In the genomic region with DNA sequence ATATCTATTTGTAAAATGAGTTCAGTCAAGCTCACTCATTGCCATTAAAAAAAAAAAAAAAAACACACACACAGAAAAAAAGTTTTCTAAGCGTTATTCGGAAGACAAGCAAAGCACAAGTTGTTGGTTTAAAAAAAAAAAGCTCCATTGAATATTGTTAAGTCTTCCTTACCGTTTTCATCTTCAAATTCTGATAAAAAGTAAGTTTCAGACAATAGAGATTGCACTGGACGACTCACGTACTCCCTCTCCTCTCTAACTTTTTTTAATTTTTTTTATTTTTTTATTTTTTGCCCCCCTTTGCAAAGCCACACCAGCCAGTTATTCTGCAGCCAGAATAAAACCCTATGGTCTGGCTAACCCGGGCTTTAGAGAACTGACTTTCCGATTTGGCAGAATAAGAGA, we compare ENCODE assay signal across 8 cellular contexts. TPM values are rescaled to one million over a fixed set of nuclear protein-coding genes. Genes with fewer than 3 reads are reported as not detected.
A peak's percentile ranks its signal among the peaks of the same experiment; 100 is the strongest.
DNase-seq lines count a peak whose midpoint lies in the region; ATAC-seq and TF ChIP-seq lines count a peak whose summit lies in the region.

No MANE protein-coding gene starts in this region.

- WGBS in right cardiac atrium = 0% methylated on average over 7 of the region's 7 CpGs
- 1% methylated on average over 7 of the region's 7 CpGs for WGBS in lower leg skin, 2 donors

- no peaks in the 10 kb centered on the region for H4K20me1 ChIP-seq in HCT116 (ENCODE audit: insufficient read depth)

- RAD21 ChIA-PET in HCT116 (lab: Charles Lee; ENCODE audit: low non-redundant PET in 1 of 2, low total read pairs in 2 of 2, uncharacterized antibody in 2 of 2, unreplicated experiment in 2 of 2) = no interaction called here

- no peak overlapping the region for H3K9ac ChIP-seq in HCT116 (ENCODE audit: low read length)

- H3K36me3 ChIP-seq in HCT116 (ENCODE audit: control insufficient read depth in 1 of 2, insufficient read depth in 2 of 2, low read length in 2 of 2) = no peaks in the 10 kb centered on the region

- H3K4me1 ChIP-seq in HCT116 (ENCODE audit: control insufficient read depth in 1 of 2, insufficient read depth in 2 of 2, low read length in 2 of 2) = peaks cover 11 to 21% of the 10 kb centered on the region in 2 experiments; a peak in 3 of 4 replicates
- H3K4me1 ChIP-seq in right cardiac atrium (ENCODE audit: control insufficient read depth, insufficient read depth, low read length) = no peaks in the 10 kb centered on the region

- H3K4me1 Mint-ChIP-seq in stimulated activated memory B cell treated with anti-CD40 and anti-IgM and Interleukin-4, amounts not matched to agents 10 μg/mL and 1 μg/mL and 100 μg/mL, for 72 hours = peaks cover 13% of the 10 kb centered on the region

- H3K36me3 Mint-ChIP-seq in stimulated activated memory B cell treated with anti-CD40 and anti-IgM and Interleukin-4, amounts not matched to agents 10 μg/mL and 1 μg/mL and 100 μg/mL, for 72 hours = no peaks in the 10 kb centered on the region

- TF ChIP-seq CTCF in HCT116 (IDR thresholded peaks at IDR 0.05 in 2 of 3, conservative IDR thresholded peaks at IDR 0.05 in 1 of 3; ENCODE audit: borderline replicate concordance in 1 of 3, insufficient read depth in 1 of 3, low read depth in 2 of 3, low read length in 2 of 3) (no peak), lower leg skin (IDR thresholded peaks at IDR 0.05) (no peak)

- no peak overlapping the region for H3K27ac ChIP-seq in HCT116 (ENCODE audit: low read depth, low read length)
- peak overlapping the region; percentile 49 for H3K27ac ChIP-seq in right cardiac atrium (ENCODE audit: low read length)

- H2AFZ ChIP-seq in HCT116 (ENCODE audit: low read depth, low read length, poor library complexity, severe bottlenecking) = peak overlapping the region; percentile 96

- H3K9me2 ChIP-seq in HCT116 (ENCODE audit: insufficient read depth) = no peaks in the 10 kb centered on the region

- H3K9me3 Mint-ChIP-seq in stimulated activated memory B cell treated with anti-CD40 and anti-IgM and Interleukin-4, amounts not matched to agents 10 μg/mL and 1 μg/mL and 100 μg/mL, for 72 hours = no peaks in the 10 kb centered on the region

- ATAC-seq in HCT116 = peak; percentile 7; the same call in 1 of the 2 replicates
- ATAC-seq in SK-N-SH treated with all-trans-retinoic acid at 6 μM for 48 hours = peak; percentile 34
- ATAC-seq in right cardiac atrium = peak in 1 of 2 donors; percentile 4
- ATAC-seq in stimulated activated memory B cell treated with anti-CD40 and anti-IgM and Interleukin-4, amounts not matched to agents 10 μg/mL and 1 μg/mL and 100 μg/mL, for 72 hours = peak; percentile 53
- no peak for ATAC-seq in HG03095 (IDR thresholded peaks at IDR 0.05; ENCODE audit: unreplicated experiment)

- H3K27me3 Mint-ChIP-seq in stimulated activated memory B cell treated with anti-CD40 and anti-IgM and Interleukin-4, amounts not matched to agents 10 μg/mL and 1 μg/mL and 100 μg/mL, for 72 hours = no peaks in the 10 kb centered on the region

- H3K4me3 ChIP-seq in HCT116 (replicated peaks in 1 of 2; ENCODE audit: low read depth in 1 of 2, low read length in 2 of 2) = peak overlapping the region; percentile 46 to 60
- H3K4me3 ChIP-seq in right cardiac atrium (ENCODE audit: low read length) = peak overlapping the region; percentile 98
- H3K4me3 ChIP-seq in lower leg skin (ENCODE audit: low read depth, poor library complexity, severe bottlenecking) = no peak overlapping the region

- H3K27me3 ChIP-seq in HCT116 (ENCODE audit: insufficient read depth, low read length) (no peaks in the 10 kb centered on the region), right cardiac atrium (ENCODE audit: control insufficient read depth, insufficient read depth) (no peaks in the 10 kb centered on the region)

- no peak for TF ChIP-seq RAD21 in HCT116 (IDR thresholded peaks at IDR 0.05; ENCODE audit: low read depth)

- intact Hi-C loops in HCT116 (cut with micrococcal nuclease) (loop anchor here (10.0 kb wide), 1 partner anchor 406 kb away; no protein-coding TSS in a partner anchor), right cardiac atrium (cut with DNase I) (loop anchor here (5.0 to 10.0 kb wide), 9 partner anchors 376 to 846 kb away; no protein-coding TSS in a partner anchor), lower leg skin (cut with DNase I; ENCODE audit: low total_unique reads) (loop anchor here (10.0 kb wide), 1 partner anchor 676 kb away; no protein-coding TSS in a partner anchor)

- no peak overlapping the region for H3K4me3 Mint-ChIP-seq in stimulated activated memory B cell treated with anti-CD40 and anti-IgM and Interleukin-4, amounts not matched to agents 10 μg/mL and 1 μg/mL and 100 μg/mL, for 72 hours

- no peak for TF ChIP-seq POLR2A in HCT116 (IDR thresholded peaks at IDR 0.05; ENCODE audit: borderline replicate concordance, extremely low read depth, insufficient read depth, insufficient read length)
- no peak for TF ChIP-seq POLR2A in lower leg skin (IDR thresholded peaks at IDR 0.05)

- H3K27ac Mint-ChIP-seq in stimulated activated memory B cell treated with anti-CD40 and anti-IgM and Interleukin-4, amounts not matched to agents 10 μg/mL and 1 μg/mL and 100 μg/mL, for 72 hours = no peak overlapping the region

- no peaks in the 10 kb centered on the region for H3K9me3 ChIP-seq in HCT116 (ENCODE audit: control insufficient read depth in 1 of 2, insufficient read depth in 1 of 2, low read depth in 1 of 2, low read length in 2 of 2)
- no peaks in the 10 kb centered on the region for H3K9me3 ChIP-seq in right cardiac atrium (ENCODE audit: control insufficient read depth, low read length)

- CTCF ChIA-PET in HCT116 (lab: Charles Lee) = interaction anchor here (0.8 to 4.5 kb wide), 3 partner anchors 377 to 696 kb away, joined by 3 to 69 read pairs (median 4); no protein-coding TSS in a partner anchor

- no peaks in the 10 kb centered on the region for H3K79me2 ChIP-seq in HCT116 (ENCODE audit: insufficient read depth, low read length)

- BruUV-seq in HCT116 (replicated peaks; lab: Mats Ljungman, UMichigan) = no TSS peak

- POLR2A ChIA-PET in HCT116 (lab: Charles Lee) = no interaction called here

- DNase-seq in DMS53 (lab: John Stamatoyannopoulos, UW) = peak; percentile 57
- no peak for DNase-seq in HCT116 (ENCODE audit: low read depth, low spot score)
- DNase-seq in right cardiac atrium = no peak
- DNase-seq in lower leg skin (ENCODE audit: low spot score in 2 of 2) = no peak
- no peak for DNase-seq in amniotic stem cell (lab: John Stamatoyannopoulos, UW)

- peak overlapping the region; percentile 95 for H3K4me2 ChIP-seq in HCT116 (ENCODE audit: low read length)

TF ChIP-seq in HCT116, 20 proteins besides CTCF, POLR2A, EP300 and RAD21:
- no peak for TF ChIP-seq EGR1 (IDR thresholded peaks at IDR 0.05; ENCODE audit: low read depth)

TF ChIP-seq in SK-N-SH treated with all-trans-retinoic acid at 6 μM for 48 hours, 23 proteins besides CTCF, POLR2A, EP300 and RAD21 (continues in another document):
- TF ChIP-seq ZC3H10 (CRISPR knock-in tag; IDR thresholded peaks at IDR 0.05) (no peak), ZNF70 (CRISPR knock-in tag; IDR thresholded peaks at IDR 0.05) (no peak), TOX (CRISPR knock-in tag; IDR thresholded peaks at IDR 0.05; ENCODE audit: borderline replicate concordance) (no peak), RARB (CRISPR knock-in tag; IDR thresholded peaks at IDR 0.05) (no peak), SNAI2 (CRISPR knock-in tag; IDR thresholded peaks at IDR 0.05) (no peak), BACH2 (CRISPR knock-in tag; IDR thresholded peaks at IDR 0.05; ENCODE audit: borderline replicate concordance) (no peak), ARNTL (CRISPR knock-in tag; IDR thresholded peaks at IDR 0.05; ENCODE audit: borderline replicate concordance, low read depth) (no peak), CSDC2 (CRISPR knock-in tag; IDR thresholded peaks at IDR 0.05) (no peak), TCF4 (CRISPR knock-in tag; IDR thresholded peaks at IDR 0.05; ENCODE audit: borderline replicate concordance) (no peak)
- TF ChIP-seq, protein P1, sequence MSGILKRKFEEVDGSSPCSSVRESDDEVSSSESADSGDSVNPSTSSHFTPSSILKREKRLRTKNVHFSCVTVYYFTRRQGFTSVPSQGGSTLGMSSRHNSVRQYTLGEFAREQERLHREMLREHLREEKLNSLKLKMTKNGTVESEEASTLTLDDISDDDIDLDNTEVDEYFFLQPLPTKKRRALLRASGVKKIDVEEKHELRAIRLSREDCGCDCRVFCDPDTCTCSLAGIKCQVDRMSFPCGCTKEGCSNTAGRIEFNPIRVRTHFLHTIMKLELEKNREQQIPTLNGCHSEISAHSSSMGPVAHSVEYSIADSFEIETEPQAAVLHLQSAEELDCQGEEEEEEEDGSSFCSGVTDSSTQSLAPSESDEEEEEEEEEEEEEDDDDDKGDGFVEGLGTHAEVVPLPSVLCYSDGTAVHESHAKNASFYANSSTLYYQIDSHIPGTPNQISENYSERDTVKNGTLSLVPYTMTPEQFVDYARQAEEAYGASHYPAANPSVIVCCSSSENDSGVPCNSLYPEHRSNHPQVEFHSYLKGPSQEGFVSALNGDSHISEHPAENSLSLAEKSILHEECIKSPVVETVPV (CRISPR knock-in tag; IDR thresholded peaks at IDR 0.05) = no peak
- TF ChIP-seq, protein P2, sequence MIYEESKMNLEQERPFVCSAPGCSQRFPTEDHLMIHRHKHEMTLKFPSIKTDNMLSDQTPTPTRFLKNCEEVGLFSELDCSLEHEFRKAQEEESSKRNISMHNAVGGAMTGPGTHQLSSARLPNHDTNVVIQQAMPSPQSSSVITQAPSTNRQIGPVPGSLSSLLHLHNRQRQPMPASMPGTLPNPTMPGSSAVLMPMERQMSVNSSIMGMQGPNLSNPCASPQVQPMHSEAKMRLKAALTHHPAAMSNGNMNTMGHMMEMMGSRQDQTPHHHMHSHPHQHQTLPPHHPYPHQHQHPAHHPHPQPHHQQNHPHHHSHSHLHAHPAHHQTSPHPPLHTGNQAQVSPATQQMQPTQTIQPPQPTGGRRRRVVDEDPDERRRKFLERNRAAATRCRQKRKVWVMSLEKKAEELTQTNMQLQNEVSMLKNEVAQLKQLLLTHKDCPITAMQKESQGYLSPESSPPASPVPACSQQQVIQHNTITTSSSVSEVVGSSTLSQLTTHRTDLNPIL (CRISPR knock-in tag; IDR thresholded peaks at IDR 0.05; ENCODE audit: low read depth) = no peak

RNA-seq across cellular contexts. Expression of a gene that starts 0.5 kb away (rescaled TPM):
- total RNA-seq in HCT116 (2021; ENCODE audit: unreplicated experiment) = 0.93 TPM
- 0.09 and 0.18 TPM in 2 replicates for polyA plus RNA-seq in HCT116 (2012)
- total RNA-seq in right cardiac atrium = 1 to 10 TPM in 3 of 4 donors, under 1 TPM in 1; 0.86 to 1.8 (median 1.1) TPM
- 0.29 TPM for polyA plus RNA-seq in right cardiac atrium
- total RNA-seq in lower leg skin = 1 to 10 TPM in 1 of 4 donors, under 1 TPM in 3; 0.42 to 1.1 (median 0.82) TPM
